Comparison of ENCODE assay signal across 16 cellular contexts in genomic region chr18:28995319-28995718, GRCh38.
DNase-seq lines count a peak whose midpoint lies in the region; ATAC-seq, FAIRE-seq and TF ChIP-seq lines count a peak whose summit lies in the region.
"Had no signal": no experiment of that assay in that cellular context is flagged by ENCODE, and none has a peak within 500 bp of the region (broad histone marks: within the 10 kb centered on the region; RNA-seq: fewer than 3 reads in every experiment).

No MANE protein-coding gene starts in this region.

- no peaks in the 10 kb centered on the region for H3K4me1 Mint-ChIP-seq in activated T-helper 2 cell treated with anti-CD3 and anti-CD28 coated beads, Interferon-gamma antibody, Interleukin-2, Interleukin-4, amounts not matched to agents 10 μg/mL and 5 μg/mL and 100 μg/mL, durations not matched to agents 14 hours and 24 hours and 36 hours (ENCODE audit: low read depth)
- H3K4me1 Mint-ChIP-seq in naive thymus-derived CD8-positive, alpha-beta T cell = no peaks in the 10 kb centered on the region
- H3K4me1 Mint-ChIP-seq: activated CD4-positive, alpha-beta T cell treated with anti-CD3 and anti-CD28 coated beads, Interleukin-2, amount 10 ng/mL, durations not matched to agents 24 days and 14 days; activated T-helper 17 cell treated with anti-CD3 and anti-CD28 coated beads, Interleukin-2, amount 50 U/mL, for 72 hours; CD4-positive, alpha-beta memory T cell had no signal

- no peak overlapping the region for H3K4me3 Mint-ChIP-seq in activated T-helper 2 cell treated with anti-CD3 and anti-CD28 coated beads, Interferon-gamma antibody, Interleukin-2, Interleukin-4, amounts not matched to agents 10 μg/mL and 5 μg/mL and 100 μg/mL, durations not matched to agents 14 hours and 24 hours and 36 hours (ENCODE audit: low read depth)
- H3K4me3 Mint-ChIP-seq in naive thymus-derived CD8-positive, alpha-beta T cell = no peak overlapping the region
- H3K4me3 Mint-ChIP-seq: activated CD4-positive, alpha-beta T cell treated with anti-CD3 and anti-CD28 coated beads, Interleukin-2, amount 10 ng/mL, durations not matched to agents 24 days and 14 days; activated T-helper 17 cell treated with anti-CD3 and anti-CD28 coated beads, Interleukin-2, amount 50 U/mL, for 72 hours; CD4-positive, alpha-beta memory T cell had no signal

- peaks cover 38% of the 10 kb centered on the region for H3K9me3 Mint-ChIP-seq in activated T-helper 2 cell treated with anti-CD3 and anti-CD28 coated beads, Interferon-gamma antibody, Interleukin-2, Interleukin-4, amounts not matched to agents 10 μg/mL and 5 μg/mL and 100 μg/mL, durations not matched to agents 14 hours and 24 hours and 36 hours
- H3K9me3 Mint-ChIP-seq in naive thymus-derived CD8-positive, alpha-beta T cell = peaks cover 3 to 21% (median 7%) of the 10 kb centered on the region in 9 donors
- H3K9me3 Mint-ChIP-seq: activated CD4-positive, alpha-beta T cell treated with anti-CD3 and anti-CD28 coated beads, Interleukin-2, amount 10 ng/mL, durations not matched to agents 24 days and 14 days had no signal

- H3K27ac ChIP-seq in keratinocyte (ENCODE audit: control insufficient read depth, insufficient read depth, low read length) = no peak overlapping the region
- H3K27ac ChIP-seq: body of pancreas, spleen had no signal

- H3K4me2 ChIP-seq in keratinocyte (ENCODE audit: control insufficient read depth, extremely low read depth, insufficient read depth, low read depth, low read length) = no peak overlapping the region

- in situ Hi-C loops in astrocyte of the spinal cord (cut with HindIII; ENCODE audit: low sequenced_read_pairs) = no loop called here

- no peak for ATAC-seq in GM18520 (IDR thresholded peaks at IDR 0.05; ENCODE audit: unreplicated experiment)
- ATAC-seq in naive thymus-derived CD8-positive, alpha-beta T cell = no peak
- ATAC-seq: activated T-helper 17 cell treated with anti-CD3 and anti-CD28 coated beads, Interleukin-2, amount 50 U/mL, for 72 hours; body of pancreas had no signal

- POLR2A ChIA-PET in BJ (lab: Charles Lee) = no interaction called here
- POLR2A ChIA-PET in naive thymus-derived CD8-positive, alpha-beta T cell (lab: Charles Lee) = no interaction called here

- no peaks in the 10 kb centered on the region for H3K79me2 ChIP-seq in keratinocyte (ENCODE audit: control insufficient read depth, insufficient read depth, low read length)

- H3K27ac Mint-ChIP-seq in activated T-helper 2 cell treated with anti-CD3 and anti-CD28 coated beads, Interferon-gamma antibody, Interleukin-2, Interleukin-4, amounts not matched to agents 10 μg/mL and 5 μg/mL and 100 μg/mL, durations not matched to agents 14 hours and 24 hours and 36 hours = no peak overlapping the region
- no peak overlapping the region for H3K27ac Mint-ChIP-seq in naive thymus-derived CD8-positive, alpha-beta T cell
- H3K27ac Mint-ChIP-seq: activated CD4-positive, alpha-beta T cell treated with anti-CD3 and anti-CD28 coated beads, Interleukin-2, amount 10 ng/mL, durations not matched to agents 24 days and 14 days; activated T-helper 17 cell treated with anti-CD3 and anti-CD28 coated beads, Interleukin-2, amount 50 U/mL, for 72 hours; CD4-positive, alpha-beta memory T cell had no signal

- H3K9ac ChIP-seq in keratinocyte (ENCODE audit: control insufficient read depth, extremely low read depth, insufficient read depth, low read length) = no peak overlapping the region

- H3K9me1 ChIP-seq in keratinocyte (ENCODE audit: control insufficient read depth, extremely low read depth, insufficient read depth, low read length) = no peaks in the 10 kb centered on the region

- TF ChIP-seq CTCF in BJ (IDR thresholded peaks at IDR 0.05; ENCODE audit: insufficient read depth, low read depth, low read length) (peak; percentile 42), astrocyte of the spinal cord (IDR thresholded peaks at IDR 0.05; ENCODE audit: low read depth, low read length) (peak; percentile 35), keratinocyte (optimal IDR thresholded peaks at IDR 0.05 in 1 of 3, IDR thresholded peaks at IDR 0.05 in 1 of 3, conservative IDR thresholded peaks at IDR 0.05 in 1 of 3; ENCODE audit: extremely low read depth in 1 of 3, insufficient read depth in 2 of 3, low read length in 3 of 3) (peak; percentile 32 to 57 (median 35))

- no peaks in the 10 kb centered on the region for H4K20me1 ChIP-seq in keratinocyte (ENCODE audit: control insufficient read depth, extremely low read depth, insufficient read depth, low read length)

- H3K9me3 ChIP-seq in keratinocyte (ENCODE audit: control insufficient read depth, low read depth, low read length) = no peaks in the 10 kb centered on the region
- H3K9me3 ChIP-seq: body of pancreas had no signal

- intact Hi-C loops in activated T-helper 2 cell treated with anti-CD3 and anti-CD28 coated beads, Interferon-gamma antibody, Interleukin-2, Interleukin-4, amounts not matched to agents 10 μg/mL and 5 μg/mL and 100 μg/mL, durations not matched to agents 14 hours and 24 hours and 36 hours (cut with micrococcal nuclease) = no loop called here

- CTCF ChIA-PET in BJ (lab: Yijun Ruan, JAX) = interaction anchor here (0.6 to 1.6 kb wide), 5 partner anchors 9 to 1926 kb away, joined by 3 to 7 read pairs (median 4); no protein-coding TSS in a partner anchor

- H3K4me1 ChIP-seq in keratinocyte (ENCODE audit: control insufficient read depth, extremely low read depth, insufficient read depth, low read length) = no peaks in the 10 kb centered on the region
- H3K4me1 ChIP-seq: body of pancreas, spleen had no signal

- dilution Hi-C loops in keratinocyte (cut with MboI; ENCODE audit: extremely low pct_ligation_motif_present, low sequenced_read_pairs) = no loop called here

- H3K27me3 Mint-ChIP-seq in activated T-helper 2 cell treated with anti-CD3 and anti-CD28 coated beads, Interferon-gamma antibody, Interleukin-2, Interleukin-4, amounts not matched to agents 10 μg/mL and 5 μg/mL and 100 μg/mL, durations not matched to agents 14 hours and 24 hours and 36 hours (ENCODE audit: low read depth) = no peaks in the 10 kb centered on the region
- H3K27me3 Mint-ChIP-seq in naive thymus-derived CD8-positive, alpha-beta T cell = no peaks in the 10 kb centered on the region
- H3K27me3 Mint-ChIP-seq: activated CD4-positive, alpha-beta T cell treated with anti-CD3 and anti-CD28 coated beads, Interleukin-2, amount 10 ng/mL, durations not matched to agents 24 days and 14 days; activated T-helper 17 cell treated with anti-CD3 and anti-CD28 coated beads, Interleukin-2, amount 50 U/mL, for 72 hours; CD4-positive, alpha-beta memory T cell had no signal

- H3K36me3 Mint-ChIP-seq in activated T-helper 2 cell treated with anti-CD3 and anti-CD28 coated beads, Interferon-gamma antibody, Interleukin-2, Interleukin-4, amounts not matched to agents 10 μg/mL and 5 μg/mL and 100 μg/mL, durations not matched to agents 14 hours and 24 hours and 36 hours (ENCODE audit: low read depth) = no peaks in the 10 kb centered on the region
- H3K36me3 Mint-ChIP-seq in naive thymus-derived CD8-positive, alpha-beta T cell = no peaks in the 10 kb centered on the region
- H3K36me3 Mint-ChIP-seq: CD4-positive, alpha-beta memory T cell had no signal

- H3K27me3 ChIP-seq in BJ (ENCODE audit: control insufficient read depth, insufficient read depth, low read length) = no peaks in the 10 kb centered on the region
- H3K27me3 ChIP-seq in keratinocyte (ENCODE audit: control insufficient read depth, extremely low read depth, insufficient read depth, low read length) = no peaks in the 10 kb centered on the region
- H3K27me3 ChIP-seq: body of pancreas, spleen had no signal

- DNase-seq in BJ (ENCODE audit: low read depth) (no peak), LHCN-M2 (ENCODE audit: low read depth) (peak; percentile 12), astrocyte of the spinal cord (ENCODE audit: low read depth, low spot score) (no peak), keratinocyte (ENCODE audit: low read depth, low spot score) (no peak), NCI-H446 (lab: John Stamatoyannopoulos, UW) (no peak)
- DNase-seq in activated T-helper 2 cell treated with anti-CD3 and anti-CD28 coated beads, Interferon-gamma antibody, Interleukin-2, Interleukin-4, amounts not matched to agents 10 μg/mL and 5 μg/mL and 100 μg/mL, durations not matched to agents 14 hours and 24 hours and 36 hours (ENCODE audit: low spot score) = no peak
- no peak for DNase-seq in naive thymus-derived CD8-positive, alpha-beta T cell
- DNase-seq: activated CD4-positive, alpha-beta T cell treated with anti-CD3 and anti-CD28 coated beads, Interleukin-2, amount 10 ng/mL, durations not matched to agents 24 days and 14 days; body of pancreas; CD4-positive, alpha-beta memory T cell; hippocampal formation; NCI-H2029 treated with DMSO at 0.1 percent for 48 hours; spleen; substantia nigra had no signal

- H3K36me3 ChIP-seq in BJ (ENCODE audit: control insufficient read depth, insufficient read depth, low read length) (no peaks in the 10 kb centered on the region), keratinocyte (ENCODE audit: control insufficient read depth in 2 of 2, extremely low read depth in 1 of 2, insufficient read depth in 2 of 2, low read length in 2 of 2) (no peaks in the 10 kb centered on the region)
- H3K36me3 ChIP-seq: spleen had no signal

- H2AFZ ChIP-seq in keratinocyte (ENCODE audit: control insufficient read depth, low read length) = no peak overlapping the region

- H3K4me3 ChIP-seq in BJ (ENCODE audit: low read depth, low read length) = no peak overlapping the region
- H3K4me3 ChIP-seq in astrocyte of the spinal cord (ENCODE audit: low read depth, low read length) = no peak overlapping the region
- H3K4me3 ChIP-seq in keratinocyte (ENCODE audit: control insufficient read depth in 2 of 3, extremely low read depth in 1 of 3, insufficient read depth in 2 of 3, low read depth in 1 of 3, low read length in 3 of 3) = no peak overlapping the region
- H3K4me3 ChIP-seq: body of pancreas, spleen had no signal

- FAIRE-seq in keratinocyte (lab: Jason Lieb, UNC) = no peak
